In genomic region chr20:50607850-50608749, GRCh38 we compare ENCODE assay signal across 2 cellular contexts.
TF ChIP-seq lines count a peak whose summit lies in the region.

No MANE protein-coding gene starts in this region.

TF ChIP-seq in H1, 55 proteins besides CTCF, POLR2A, EP300 and RAD21:
- TF ChIP-seq SRF (IDR thresholded peaks at IDR 0.05; ENCODE audit: low read depth, low read length) (no peak), JUND (IDR thresholded peaks at IDR 0.05; ENCODE audit: low read length) (no peak), CEBPB (IDR thresholded peaks at IDR 0.05; ENCODE audit: low read depth, low read length) (no peak), SP1 (IDR thresholded peaks at IDR 0.05; ENCODE audit: low read depth, low read length) (no peak), RFX5 (IDR thresholded peaks at IDR 0.05; ENCODE audit: borderline replicate concordance, low read depth, low read length) (no peak), CBX5 (IDR thresholded peaks at IDR 0.05; ENCODE audit: low read depth, low read length) (no peak), GTF2F1 (IDR thresholded peaks at IDR 0.05; ENCODE audit: borderline replicate concordance, low read depth, low read length) (no peak), TAF7 (optimal IDR thresholded peaks at IDR 0.05; ENCODE audit: borderline replicate concordance, low read depth, low read length) (no peak), BACH1 (IDR thresholded peaks at IDR 0.05; ENCODE audit: low read length) (no peak), HDAC2 (IDR thresholded peaks at IDR 0.05; ENCODE audit: borderline replicate concordance in 1 of 2, low read depth in 2 of 2, low read length in 2 of 2) (no peak), SP4 (IDR thresholded peaks at IDR 0.05; ENCODE audit: low read length) (no peak), BCL11A (IDR thresholded peaks at IDR 0.05; ENCODE audit: low read depth in 2 of 2, low read length in 2 of 2) (no peak), KDM5A (IDR thresholded peaks at IDR 0.05; ENCODE audit: low read length) (no peak), ZNF274 (IDR thresholded peaks at IDR 0.05; ENCODE audit: borderline replicate concordance, extremely low read depth, low read length) (no peak), HDAC6 (IDR thresholded peaks at IDR 0.05; ENCODE audit: low read depth, low read length) (no peak), RNF2 (IDR thresholded peaks at IDR 0.05; ENCODE audit: borderline replicate concordance, low read depth, low read length, missing control alignments, poor library complexity, severe bottlenecking) (no peak), TEAD4 (IDR thresholded peaks at IDR 0.05; ENCODE audit: low read depth, low read length) (no peak)
- TF ChIP-seq, protein P1, sequence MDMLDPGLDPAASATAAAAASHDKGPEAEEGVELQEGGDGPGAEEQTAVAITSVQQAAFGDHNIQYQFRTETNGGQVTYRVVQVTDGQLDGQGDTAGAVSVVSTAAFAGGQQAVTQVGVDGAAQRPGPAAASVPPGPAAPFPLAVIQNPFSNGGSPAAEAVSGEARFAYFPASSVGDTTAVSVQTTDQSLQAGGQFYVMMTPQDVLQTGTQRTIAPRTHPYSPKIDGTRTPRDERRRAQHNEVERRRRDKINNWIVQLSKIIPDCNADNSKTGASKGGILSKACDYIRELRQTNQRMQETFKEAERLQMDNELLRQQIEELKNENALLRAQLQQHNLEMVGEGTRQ (IDR thresholded peaks at IDR 0.05; ENCODE audit: low read length), result no peak
TF ChIP-seq in H1: peak in this region for 0.

TF ChIP-seq in SK-N-SH, 30 proteins besides CTCF, POLR2A, EP300 and RAD21:
- TF ChIP-seq USF1 (IDR thresholded peaks at IDR 0.05; ENCODE audit: borderline replicate concordance, low read depth), result no peak
- TF ChIP-seq FOXM1 (IDR thresholded peaks at IDR 0.05; ENCODE audit: low read depth), result no peak
- TF ChIP-seq FOXJ3 (CRISPR knock-in tag; IDR thresholded peaks at IDR 0.05), result no peak
- no peak for TF ChIP-seq TCF12 (IDR thresholded peaks at IDR 0.05)
- TF ChIP-seq SIN3A (IDR thresholded peaks at IDR 0.05; ENCODE audit: borderline replicate concordance, low read depth, low read length), result no peak
- TF ChIP-seq NRF1 (IDR thresholded peaks at IDR 0.05; ENCODE audit: low read depth, low read length), result no peak
